1 cellular context compared by ENCODE assay signal in the genomic region with DNA sequence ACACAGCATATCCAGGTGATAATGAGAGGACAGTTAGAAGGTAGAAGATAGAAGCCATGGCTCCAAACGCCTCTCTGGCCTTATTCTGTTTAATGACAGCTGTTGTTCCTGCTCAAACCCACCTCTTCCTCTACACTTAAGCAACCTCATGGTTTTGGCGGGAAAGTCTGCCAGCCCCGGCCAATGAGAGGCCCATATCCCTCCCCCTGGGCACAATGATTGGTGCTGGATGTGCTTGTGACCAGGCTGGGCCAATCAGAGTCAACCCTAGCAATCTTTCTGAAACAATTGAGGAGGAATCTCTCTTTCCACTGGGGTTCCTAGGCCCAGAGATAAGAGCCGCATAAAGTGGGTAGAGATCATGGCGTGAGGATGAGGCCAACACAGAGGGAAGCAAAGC.
TF ChIP-seq lines count a peak whose summit lies in the region.

No MANE protein-coding gene starts in this region.

TF ChIP-seq in IMR-90, 13 proteins besides CTCF, POLR2A, EP300 and RAD21:
- no peak for TF ChIP-seq NFE2L2 (IDR thresholded peaks at IDR 0.05; ENCODE audit: low read depth, low read length)
- TF ChIP-seq, protein P1, sequence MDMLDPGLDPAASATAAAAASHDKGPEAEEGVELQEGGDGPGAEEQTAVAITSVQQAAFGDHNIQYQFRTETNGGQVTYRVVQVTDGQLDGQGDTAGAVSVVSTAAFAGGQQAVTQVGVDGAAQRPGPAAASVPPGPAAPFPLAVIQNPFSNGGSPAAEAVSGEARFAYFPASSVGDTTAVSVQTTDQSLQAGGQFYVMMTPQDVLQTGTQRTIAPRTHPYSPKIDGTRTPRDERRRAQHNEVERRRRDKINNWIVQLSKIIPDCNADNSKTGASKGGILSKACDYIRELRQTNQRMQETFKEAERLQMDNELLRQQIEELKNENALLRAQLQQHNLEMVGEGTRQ (IDR thresholded peaks at IDR 0.05; ENCODE audit: low read depth, low read length) = peak; percentile 86
- no peak for TF ChIP-seq SMC3 (IDR thresholded peaks at IDR 0.05; ENCODE audit: low read depth, low read length)
- no peak for TF ChIP-seq BHLHE40 (IDR thresholded peaks at IDR 0.05; ENCODE audit: low read depth, low read length)
TF ChIP-seq in IMR-90: peak in this region for 1.
